In genomic region chr3:34196914-34197313, GRCh38 we compare ENCODE assay signal across 17 cellular contexts.
"Had no signal": no experiment of that assay in that cellular context is flagged by ENCODE, and none has a peak within 500 bp of the region (broad histone marks: within the 10 kb centered on the region; RNA-seq: fewer than 3 reads in every experiment).

No MANE protein-coding gene starts in this region.

- DNase-seq: colonic mucosa; dermis blood vessel endothelial cell; esophagus squamous epithelium; foreskin keratinocyte; kidney; left cardiac atrium; mammary epithelial cell; nucleus accumbens; ovary; right cardiac atrium; small intestine; stimulated activated CD4-positive, alpha-beta T cell treated with anti-CD3 and anti-CD28 coated beads, Interleukin-12 subunit alpha, Interleukin-12 subunit beta, amount 100 ng/mL, for 4 hours; stimulated activated naive CD4-positive, alpha-beta T cell treated with Interleukin-2 at 50 U/mL for 16 hours; trophoblast cell had no signal

- H3K4me1 ChIP-seq: colonic mucosa, esophagus squamous epithelium, foreskin keratinocyte, neural progenitor cell had no signal

- H3K4me3 ChIP-seq: colonic mucosa, esophagus squamous epithelium, hepatocyte, neural progenitor cell, ovary had no signal

- H3K9me3 Mint-ChIP-seq: natural killer cell treated with Interleukin-12 subunit alpha and Interleukin-12 subunit beta and Interleukin-15 and Interleukin-18, amount 100 ng/mL, for 72 hours; neural progenitor cell had no signal

- H3K36me3 ChIP-seq: colonic mucosa, esophagus squamous epithelium, neural progenitor cell, ovary had no signal

- H3K9me3 ChIP-seq: colonic mucosa, esophagus squamous epithelium, ovary had no signal

- H3K27me3 Mint-ChIP-seq: natural killer cell treated with Interleukin-12 subunit alpha and Interleukin-12 subunit beta and Interleukin-15 and Interleukin-18, amount 100 ng/mL, for 72 hours had no signal

- H3K27ac Mint-ChIP-seq: natural killer cell treated with Interleukin-12 subunit alpha and Interleukin-12 subunit beta and Interleukin-15 and Interleukin-18, amount 100 ng/mL, for 72 hours; neural progenitor cell had no signal

- H3K4me3 Mint-ChIP-seq: natural killer cell treated with Interleukin-12 subunit alpha and Interleukin-12 subunit beta and Interleukin-15 and Interleukin-18, amount 100 ng/mL, for 72 hours; neural progenitor cell had no signal

- ATAC-seq: foreskin keratinocyte; left cardiac atrium; natural killer cell treated with Interleukin-12 subunit alpha and Interleukin-12 subunit beta and Interleukin-15 and Interleukin-18, amount 100 ng/mL, for 72 hours; right cardiac atrium had no signal

- H3K36me3 Mint-ChIP-seq: natural killer cell treated with Interleukin-12 subunit alpha and Interleukin-12 subunit beta and Interleukin-15 and Interleukin-18, amount 100 ng/mL, for 72 hours; neural progenitor cell had no signal
